In genomic region chr7:7564323-7564780, GRCh38 we compare ENCODE assay signal across 12 cellular contexts. TPM values are rescaled to one million over a fixed set of nuclear protein-coding genes. Genes with fewer than 3 reads are reported as not detected.
DNase-seq lines count a peak whose midpoint lies in the region; ATAC-seq, FAIRE-seq and TF ChIP-seq lines count a peak whose summit lies in the region.
"Had no signal": no experiment of that assay in that cellular context is flagged by ENCODE, and none has a peak within 500 bp of the region (broad histone marks: within the 10 kb centered on the region; RNA-seq: fewer than 3 reads in every experiment).

No MANE protein-coding gene starts in this region.

- intact Hi-C loops in HepG2 (cut with micrococcal nuclease; ENCODE audit: unreplicated experiment) (no loop called here), esophagus muscularis mucosa (cut with DNase I) (loop anchor here (10.0 kb wide), 1 partner anchor 380 kb away; the partner anchor contains the start of gene C1GALT1)

- H3K79me2 ChIP-seq in osteoblast (ENCODE audit: insufficient read depth, low read length) (peaks cover 23% of the 10 kb centered on the region), HepG2 (ENCODE audit: insufficient read depth, low read length) (peaks cover 18% of the 10 kb centered on the region)

- no peak for ATAC-seq in HepG2
- ATAC-seq: gastroesophageal sphincter; naive thymus-derived CD8-positive, alpha-beta T cell had no signal

- TF ChIP-seq CTCF in choroid plexus epithelial cell (conservative IDR thresholded peaks at IDR 0.05; ENCODE audit: low read depth, low read length) (no peak), osteoblast (IDR thresholded peaks at IDR 0.05; ENCODE audit: extremely low read depth, low read depth, low read length) (no peak), HepG2 (CRISPR knock-in tag; IDR thresholded peaks at IDR 0.05) (no peak), esophagus muscularis mucosa (IDR thresholded peaks at IDR 0.05) (no peak)

- no peak overlapping the region for H3K4me3 ChIP-seq in choroid plexus epithelial cell (ENCODE audit: low read depth, low read length)
- no peak overlapping the region for H3K4me3 ChIP-seq in osteoblast (ENCODE audit: insufficient read depth, low read length)
- H3K4me3 ChIP-seq in HepG2 (replicated peaks in 1 of 3; ENCODE audit: insufficient read depth in 1 of 3, low read depth in 2 of 3, low read length in 3 of 3), result no peak overlapping the region
- no peak overlapping the region for H3K4me3 ChIP-seq in esophagus muscularis mucosa
- H3K4me3 ChIP-seq: gastroesophageal sphincter had no signal

- H3K4me2 ChIP-seq in osteoblast (ENCODE audit: insufficient read depth, low read length) (peak overlapping the region; percentile 8), HepG2 (ENCODE audit: low read depth, low read length) (no peak overlapping the region)

- FAIRE-seq in HepG2 (lab: Jason Lieb, UNC), result no peak

- peak; percentile 49 for DNase-seq in ELF-1 (ENCODE audit: low read depth, low spot score)
- DNase-seq in OCI-M1 (lab: John Stamatoyannopoulos, UW), result peak; percentile 23
- peak; percentile 49 for DNase-seq in choroid plexus epithelial cell (ENCODE audit: low read depth)
- peak; percentile 90 for DNase-seq in osteoblast (ENCODE audit: insufficient read length, low spot score, missing footprints)
- no peak for DNase-seq in NCI-H748 treated with DMSO at 0.1 percent for 48 hours (lab: John Stamatoyannopoulos, UW)
- no peak for DNase-seq in nucleus accumbens (lab: John Stamatoyannopoulos, UW)
- DNase-seq in HepG2 (ENCODE audit: low spot score), result no peak
- DNase-seq in esophagus muscularis mucosa (ENCODE audit: extremely low spot score), result no peak
- DNase-seq: activated gamma-delta T cell treated with Interleukin-2 at 50 U/mL for 16 hours; naive thymus-derived CD8-positive, alpha-beta T cell; NCI-H187 treated with DMSO at 0.1 percent for 48 hours had no signal

- in situ Hi-C loops in HepG2 (cut with HindIII; ENCODE audit: extremely low pct_ligation_motif_present, low pct_unique_long_range_greater_than_20kb), result no loop called here

- H3K9ac ChIP-seq in HepG2 (ENCODE audit: insufficient read depth, low read depth, low read length), result no peak overlapping the region

- TF ChIP-seq RAD21 in HepG2 (CRISPR knock-in tag; IDR thresholded peaks at IDR 0.05), result no peak

- 44% methylated on average over 3 of the region's 3 CpGs for WGBS in HepG2 (ENCODE audit: low lambda C conversion rate)
- 93% methylated on average over 3 of the region's 3 CpGs for WGBS in esophagus muscularis mucosa

- CTCF ChIA-PET in HepG2 (lab: Yijun Ruan, JAX; ENCODE audit: low intra/inter-chr PET ratio, low total read pairs), result no interaction called here

- BruUV-seq in HepG2 (replicated peaks; lab: Mats Ljungman, UMichigan), result no TSS peak

- H2AFZ ChIP-seq in osteoblast (ENCODE audit: low read length) (no peak overlapping the region), HepG2 (ENCODE audit: low read length) (no peak overlapping the region)

- H4K20me1 ChIP-seq in osteoblast (ENCODE audit: insufficient read depth, low read length) (peaks cover 8% of the 10 kb centered on the region), HepG2 (ENCODE audit: insufficient read depth, low read length) (no peaks in the 10 kb centered on the region)

- H3K9me3 ChIP-seq in osteoblast (ENCODE audit: low read depth, low read length) (no peaks in the 10 kb centered on the region), HepG2 (ENCODE audit: low read length) (no peaks in the 10 kb centered on the region), esophagus muscularis mucosa (no peaks in the 10 kb centered on the region)

- POLR2A ChIA-PET in HepG2 (lab: Yijun Ruan, JAX), result interaction anchor here (1.3 kb wide), 1 partner anchor 76 kb away, joined by 3 read pairs; the partner anchor contains the start of gene UMAD1

- no peaks in the 10 kb centered on the region for H3K36me3 ChIP-seq in osteoblast (ENCODE audit: insufficient read depth, low read length)
- no peaks in the 10 kb centered on the region for H3K36me3 ChIP-seq in HepG2 (replicated peaks in 1 of 2; ENCODE audit: control insufficient read depth in 1 of 2, insufficient read depth in 2 of 2, low read length in 2 of 2)
- peaks cover 0 to 4% (median 0%) of the 10 kb centered on the region in 4 donors for H3K36me3 ChIP-seq in esophagus muscularis mucosa

- TF ChIP-seq EP300 in HepG2 (IDR thresholded peaks at IDR 0.05; ENCODE audit: low read depth in 2 of 2, low read length in 2 of 2), result no peak
- TF ChIP-seq EP300 in HepG2 (CRISPR knock-in tag; IDR thresholded peaks at IDR 0.05; ENCODE audit: borderline replicate concordance), result no peak
- TF ChIP-seq EP300 in esophagus muscularis mucosa (IDR thresholded peaks at IDR 0.05), result no peak

- peaks cover 27% of the 10 kb centered on the region for H3K4me1 ChIP-seq in osteoblast (ENCODE audit: insufficient read depth, low read length)
- peaks cover 34% of the 10 kb centered on the region for H3K4me1 ChIP-seq in HepG2 (ENCODE audit: insufficient read depth, low read length)
- peaks cover 12 to 28% (median 26%) of the 10 kb centered on the region in 4 donors for H3K4me1 ChIP-seq in esophagus muscularis mucosa

- no peak for TF ChIP-seq POLR2A in HepG2 (IDR thresholded peaks at IDR 0.05; ENCODE audit: insufficient read depth in 1 of 2, low read depth in 2 of 2, low read length in 2 of 2)
- no peak for TF ChIP-seq POLR2A in esophagus muscularis mucosa (IDR thresholded peaks at IDR 0.05; ENCODE audit: low read depth)

- H3K27me3 ChIP-seq in osteoblast (ENCODE audit: insufficient read depth, low read length) (no peaks in the 10 kb centered on the region), HepG2 (ENCODE audit: control insufficient read depth in 1 of 2, insufficient read depth in 2 of 2, low read length in 2 of 2) (no peaks in the 10 kb centered on the region), esophagus muscularis mucosa (no peaks in the 10 kb centered on the region)
- H3K27me3 ChIP-seq: gastroesophageal sphincter had no signal

- H3K27ac ChIP-seq in osteoblast (ENCODE audit: low read depth, low read length), result no peak overlapping the region
- no peak overlapping the region for H3K27ac ChIP-seq in HepG2 (ENCODE audit: extremely low read length, insufficient read depth, low read length)
- H3K27ac ChIP-seq in esophagus muscularis mucosa (replicated peaks in 1 of 4), result no peak overlapping the region
- H3K27ac ChIP-seq: gastroesophageal sphincter had no signal

TF ChIP-seq in HepG2, 621 proteins besides CTCF, POLR2A, EP300 and RAD21 (continues in another document):
- TF ChIP-seq ZNF713 (CRISPR knock-in tag; IDR thresholded peaks at IDR 0.05) (no peak), ELF4 (CRISPR knock-in tag; IDR thresholded peaks at IDR 0.05; ENCODE audit: borderline replicate concordance) (no peak)

RNA-seq across cellular contexts. Expression of gene MIOS, which starts 2.3 kb away (rescaled TPM):
- total RNA-seq in osteoblast, result 42.1 and 43.4 TPM in 2 replicates
- total RNA-seq in HepG2 (2016; rRNA removed; fragmentation: Illumina TruSeq; extraction: Trizol), result 33.5 and 36.2 TPM in 2 replicates
- 11.4 and 12.2 TPM in 2 replicates for total RNA-seq in HepG2 (2016; cell fraction: cytosol; rRNA removed; fragmentation: Illumina TruSeq; extraction: Trizol; ENCODE audit: low read depth)
- total RNA-seq in HepG2 (2016; cell fraction: insoluble cytoplasmic fraction; rRNA removed; fragmentation: Illumina TruSeq; extraction: Trizol), result 31.5 and 33.8 TPM in 2 replicates
- total RNA-seq in HepG2 (2016; cell fraction: membrane; rRNA removed; fragmentation: Illumina TruSeq; extraction: Trizol), result 18.8 and 19.9 TPM in 2 replicates
- 39.3 and 42.7 TPM in 2 replicates for total RNA-seq in HepG2 (2016; cell fraction: nucleus; rRNA removed; fragmentation: Illumina TruSeq; extraction: Trizol)
- polyA plus RNA-seq in HepG2 (2011; rRNA removed), result 11.8 and 15.2 TPM in 2 replicates
- polyA plus RNA-seq in HepG2 (2011; cell fraction: cytosol; rRNA removed), result 5.7 and 8.9 TPM in 2 replicates
- polyA plus RNA-seq in HepG2 (2011; cell fraction: nucleus; rRNA removed), result 8.6 and 10.4 TPM in 2 replicates
- polyA plus RNA-seq in HepG2 (2012), result 9.7 and 10.5 TPM in 2 replicates
- polyA plus RNA-seq in HepG2 (2016; cell fraction: cytosol; fragmentation: Illumina TruSeq; extraction: Trizol; ENCODE audit: low read depth), result 6.4 and 7.1 TPM in 2 replicates
- 19.7 and 23.4 TPM in 2 replicates for polyA plus RNA-seq in HepG2 (2016; cell fraction: insoluble cytoplasmic fraction; fragmentation: Illumina TruSeq; extraction: Trizol; ENCODE audit: low read depth)
- polyA plus RNA-seq in HepG2 (2016; cell fraction: membrane; fragmentation: Illumina TruSeq; extraction: Trizol; ENCODE audit: low read depth), result 7.5 and 8.1 TPM in 2 replicates
- polyA plus RNA-seq in HepG2 (2016; cell fraction: nucleus; fragmentation: Illumina TruSeq; extraction: Trizol; ENCODE audit: insufficient read depth, low read depth), result 24.2 and 27.0 TPM in 2 replicates
- polyA minus RNA-seq in HepG2 (2011; rRNA and poly(A)+ RNA removed; ENCODE audit: low replicate concordance), result 8.8 and 16.3 TPM in 2 replicates
- polyA minus RNA-seq in HepG2 (2011; cell fraction: cytosol; rRNA and poly(A)+ RNA removed), result 9.5 and 13.8 TPM in 2 replicates
- polyA minus RNA-seq in HepG2 (2011; cell fraction: nucleus; rRNA and poly(A)+ RNA removed), result 78.3 and 78.4 TPM in 2 replicates
- 10 to 100 TPM; 17.5 to 32.5 (median 25.7) TPM for total RNA-seq in esophagus muscularis mucosa

RNA-seq across cellular contexts. Expression of gene COL28A1, which starts 28.7 kb away (rescaled TPM):
- total RNA-seq in osteoblast (0.29 and 0.36 TPM in 2 replicates), HepG2 (2016; rRNA removed; fragmentation: Illumina TruSeq; extraction: Trizol) (0.07 TPM in 1 of 2 replicates, not detected in the other), esophagus muscularis mucosa (10 to 100 TPM; 15.1 to 23.7 (median 18.3) TPM)
- not detected in 2 replicates for total RNA-seq in HepG2 (2016; cell fraction: cytosol; rRNA removed; fragmentation: Illumina TruSeq; extraction: Trizol; ENCODE audit: low read depth)
- total RNA-seq in HepG2 (2016; cell fraction: insoluble cytoplasmic fraction; rRNA removed; fragmentation: Illumina TruSeq; extraction: Trizol), result 0.04 TPM in 1 of 2 replicates, not detected in the other
- not detected in 2 replicates for total RNA-seq in HepG2 (2016; cell fraction: membrane; rRNA removed; fragmentation: Illumina TruSeq; extraction: Trizol)
- 0.19 and 0.25 TPM in 2 replicates for total RNA-seq in HepG2 (2016; cell fraction: nucleus; rRNA removed; fragmentation: Illumina TruSeq; extraction: Trizol)
- 0.07 and 0.15 TPM in 2 replicates for polyA plus RNA-seq in HepG2 (2011; rRNA removed)
- polyA plus RNA-seq in HepG2 (2011; cell fraction: cytosol; rRNA removed), result 0.03 TPM in 1 of 2 replicates, not detected in the other
- 0.61 and 0.79 TPM in 2 replicates for polyA plus RNA-seq in HepG2 (2011; cell fraction: nucleus; rRNA removed)
- polyA plus RNA-seq in HepG2 (2012), result 0.08 and 0.13 TPM in 2 replicates
- not detected in 2 replicates for polyA plus RNA-seq in HepG2 (2016; cell fraction: cytosol; fragmentation: Illumina TruSeq; extraction: Trizol; ENCODE audit: low read depth)
- polyA plus RNA-seq in HepG2 (2016; cell fraction: insoluble cytoplasmic fraction; fragmentation: Illumina TruSeq; extraction: Trizol; ENCODE audit: low read depth), result not detected in 2 replicates
- not detected in 2 replicates for polyA plus RNA-seq in HepG2 (2016; cell fraction: membrane; fragmentation: Illumina TruSeq; extraction: Trizol; ENCODE audit: low read depth)
- 0.11 and 0.25 TPM in 2 replicates for polyA plus RNA-seq in HepG2 (2016; cell fraction: nucleus; fragmentation: Illumina TruSeq; extraction: Trizol; ENCODE audit: insufficient read depth, low read depth)
- polyA minus RNA-seq in HepG2 (2011; rRNA and poly(A)+ RNA removed; ENCODE audit: low replicate concordance), result not detected in 2 replicates
- polyA minus RNA-seq in HepG2 (2011; cell fraction: cytosol; rRNA and poly(A)+ RNA removed), result not detected in 2 replicates
- polyA minus RNA-seq in HepG2 (2011; cell fraction: nucleus; rRNA and poly(A)+ RNA removed), result 0.37 and 0.39 TPM in 2 replicates
- polyA plus RNA-seq: naive thymus-derived CD8-positive, alpha-beta T cell had no signal

Comparison
In these comparisons a context has a peak if more than half of its experiments do, and no peak if none do; other contexts are left out.
1. DNase-seq: peak in ELF-1 (single experiment), OCI-M1 (single experiment), choroid plexus epithelial cell (single experiment) and osteoblast (single experiment); none in NCI-H748 treated with DMSO at 0.1 percent for 48 hours (single experiment), nucleus accumbens (0 of 56), HepG2 (single experiment) and esophagus muscularis mucosa (single experiment).
2. RNA of gene COL28A1, which starts 28.7 kb away (total RNA-seq): 15.1 to 23.7 TPM in esophagus muscularis mucosa; 0.29 to 0.36 TPM in osteoblast and 0.04 to 0.25 TPM in HepG2; every median in the first group is over 10 times any median in the second.